In genomic region chr7:3943779-3944520, GRCh38 we compare ENCODE assay signal across 25 cellular contexts.
DNase-seq lines count a peak whose midpoint lies in the region; ATAC-seq, FAIRE-seq and TF ChIP-seq lines count a peak whose summit lies in the region.
"Had no signal": no experiment of that assay in that cellular context is flagged by ENCODE, and none has a peak within 500 bp of the region (broad histone marks: within the 10 kb centered on the region; RNA-seq: fewer than 3 reads in every experiment).

No MANE protein-coding gene starts in this region.

- no peak for TF ChIP-seq CTCF in HepG2 (CRISPR knock-in tag; IDR thresholded peaks at IDR 0.05)
- TF ChIP-seq CTCF in right lobe of liver (IDR thresholded peaks at IDR 0.05), result no peak
- no peak for TF ChIP-seq CTCF in Panc1 (IDR thresholded peaks at IDR 0.05)
- no peak for TF ChIP-seq CTCF in kidney (IDR thresholded peaks at IDR 0.05; ENCODE audit: borderline replicate concordance, extremely low read depth, insufficient read depth)

- H3K4me1 ChIP-seq in HepG2 (ENCODE audit: insufficient read depth, low read length), result peaks cover 44% of the 10 kb centered on the region
- H3K4me1 ChIP-seq in right lobe of liver, result no peaks in the 10 kb centered on the region
- H3K4me1 ChIP-seq in Panc1 (ENCODE audit: control insufficient read depth, insufficient read depth, low read length), result no peaks in the 10 kb centered on the region
- peaks cover 5 to 14% of the 10 kb centered on the region in 2 donors for H3K4me1 ChIP-seq in kidney (ENCODE audit: control insufficient read depth in 1 of 2, insufficient read depth in 1 of 2, low read depth in 1 of 2, low read length in 2 of 2)
- H3K4me1 ChIP-seq in HAP-1, result no peaks in the 10 kb centered on the region
- H3K4me1 ChIP-seq: body of pancreas had no signal

- H3K27me3 Mint-ChIP-seq in activated CD4-positive, alpha-beta memory T cell treated with anti-CD3 and anti-CD28 coated beads, Interleukin-2, amount 10 ng/mL, durations not matched to agents 7 days and 5 days, result no peaks in the 10 kb centered on the region

- CTCF ChIA-PET in HepG2 (lab: Yijun Ruan, JAX; ENCODE audit: low intra/inter-chr PET ratio, low total read pairs) (no interaction called here), Panc1 (lab: Charles Lee) (no interaction called here)
- CTCF ChIA-PET in activated CD4-positive, alpha-beta memory T cell treated with anti-CD3 and anti-CD28 coated beads, Interleukin-2, amount 10 ng/mL, durations not matched to agents 7 days and 5 days (lab: Charles Lee), result no interaction called here

- H3K36me3 ChIP-seq in HepG2 (replicated peaks in 1 of 2; ENCODE audit: control insufficient read depth in 1 of 2, insufficient read depth in 2 of 2, low read length in 2 of 2), result no peaks in the 10 kb centered on the region
- no peaks in the 10 kb centered on the region for H3K36me3 ChIP-seq in right lobe of liver
- H3K36me3 ChIP-seq in Panc1 (ENCODE audit: control insufficient read depth, insufficient read depth, low read length), result no peaks in the 10 kb centered on the region
- no peaks in the 10 kb centered on the region for H3K36me3 ChIP-seq in kidney (ENCODE audit: control insufficient read depth in 1 of 2, insufficient read depth in 2 of 2, low read length in 2 of 2)
- H3K36me3 ChIP-seq in HAP-1 (replicated peaks), result no peaks in the 10 kb centered on the region

- no peak for TF ChIP-seq RAD21 in HepG2 (CRISPR knock-in tag; IDR thresholded peaks at IDR 0.05)

- FAIRE-seq in HepG2 (lab: Jason Lieb, UNC) (no peak), kidney (lab: Jason Lieb, UNC) (peak; percentile 57)
- FAIRE-seq: A549, H54 had no signal

- DNase-seq in HepG2 (ENCODE audit: low spot score) (no peak), right lobe of liver (no peak), Panc1 (ENCODE audit: low read depth, low spot score) (no peak), kidney (no peak), HAP-1 (ENCODE audit: low spot score in 2 of 2) (no peak)
- no peak for DNase-seq in activated CD4-positive, alpha-beta memory T cell treated with anti-CD3 and anti-CD28 coated beads, Interleukin-2, amount 10 ng/mL, durations not matched to agents 7 days and 5 days
- DNase-seq: activated CD4-positive, alpha-beta T cell treated with anti-CD3 and anti-CD28 coated beads, Interleukin-2, amount 50 U/mL, for 1 hour; activated T-cell treated with anti-CD3 and anti-CD28 coated beads, Interleukin-2, amount 50 U/mL, for 4 hours; body of pancreas; C1 segment of cervical spinal cord; cortex of kidney; glutamatergic neuron; Karpas-422; mesenchymal stem cell; naive thymus-derived CD8-positive, alpha-beta T cell; NCI-H1105 treated with DMSO at 0.1 percent for 48 hours; NCI-H524 treated with DMSO at 0.1 percent for 48 hours; stimulated activated CD4-positive, alpha-beta T cell treated with anti-CD3 and anti-CD28 coated beads, Interleukin-15, amount 100 ng/mL, for 24 hours; stimulated activated naive CD8-positive, alpha-beta T cell treated with anti-CD3 and anti-CD28 coated beads, Interleukin-15, amount 100 ng/mL, for 72 hours had no signal

- H3K9me3 Mint-ChIP-seq in activated CD4-positive, alpha-beta memory T cell treated with anti-CD3 and anti-CD28 coated beads, Interleukin-2, amount 10 ng/mL, durations not matched to agents 7 days and 5 days, result no peaks in the 10 kb centered on the region

- H3K27ac ChIP-seq in HepG2 (ENCODE audit: extremely low read length, insufficient read depth, low read length), result no peak overlapping the region
- no peak overlapping the region for H3K27ac ChIP-seq in right lobe of liver
- peak overlapping the region; percentile 19; the same call in 1 of the 2 replicates for H3K27ac ChIP-seq in Panc1 (ENCODE audit: low read length)
- peak overlapping the region; percentile 79 to 88 for H3K27ac ChIP-seq in kidney (ENCODE audit: low read depth in 2 of 2, low read length in 2 of 2)
- H3K27ac ChIP-seq: A549, body of pancreas, epithelial cell of prostate had no signal

- H3K9ac ChIP-seq in HepG2 (ENCODE audit: insufficient read depth, low read depth, low read length) (no peak overlapping the region), kidney (ENCODE audit: low read length in 2 of 2) (peak overlapping the region in 1 of 2 donors; percentile 51)

- H3K79me2 ChIP-seq in HepG2 (ENCODE audit: insufficient read depth, low read length), result no peaks in the 10 kb centered on the region

- no peaks in the 10 kb centered on the region for H3K9me3 ChIP-seq in HepG2 (ENCODE audit: low read length)
- no peaks in the 10 kb centered on the region for H3K9me3 ChIP-seq in right lobe of liver
- peaks cover 10% of the 10 kb centered on the region; the same call in 1 of the 2 replicates for H3K9me3 ChIP-seq in Panc1 (ENCODE audit: control insufficient read depth, insufficient read depth, low read depth, low read length)
- H3K9me3 ChIP-seq in kidney (ENCODE audit: control insufficient read depth in 1 of 2, low read length in 2 of 2), result no peaks in the 10 kb centered on the region
- no peaks in the 10 kb centered on the region for H3K9me3 ChIP-seq in HAP-1
- H3K9me3 ChIP-seq: A549 had no signal

- ATAC-seq in HepG2 (no peak), right lobe of liver (no peak), Panc1 (no peak), GM18520 (IDR thresholded peaks at IDR 0.05; ENCODE audit: unreplicated experiment) (no peak), HG02973 (IDR thresholded peaks at IDR 0.05; ENCODE audit: unreplicated experiment) (no peak)
- ATAC-seq: A549; activated naive CD4-positive, alpha-beta T cell treated with anti-CD3 and anti-CD28 coated beads, Interleukin-2, amount 50 U/mL, for 72 hours; activated T-cell treated with anti-CD3 and anti-CD28 coated beads, Interleukin-2, amount 50 U/mL, for 4 hours; body of pancreas; naive thymus-derived CD8-positive, alpha-beta T cell; stimulated activated naive CD8-positive, alpha-beta T cell treated with anti-CD3 and anti-CD28 coated beads, Interleukin-15, amount 100 ng/mL, for 72 hours had no signal

- no peak overlapping the region for H3K4me2 ChIP-seq in HepG2 (ENCODE audit: low read depth, low read length)
- H3K4me2 ChIP-seq: A549 had no signal

- H3K27me3 ChIP-seq in HepG2 (ENCODE audit: control insufficient read depth in 1 of 2, insufficient read depth in 2 of 2, low read length in 2 of 2) (no peaks in the 10 kb centered on the region), right lobe of liver (no peaks in the 10 kb centered on the region), Panc1 (ENCODE audit: control insufficient read depth, insufficient read depth, low read length) (no peaks in the 10 kb centered on the region), HAP-1 (ENCODE audit: low read depth) (no peaks in the 10 kb centered on the region)
- H3K27me3 ChIP-seq: body of pancreas had no signal

- H3K4me3 ChIP-seq in HepG2 (replicated peaks in 1 of 3; ENCODE audit: insufficient read depth in 1 of 3, low read depth in 2 of 3, low read length in 3 of 3) (no peak overlapping the region), right lobe of liver (no peak overlapping the region), Panc1 (ENCODE audit: low read depth in 2 of 2, low read length in 2 of 2) (no peak overlapping the region), kidney (ENCODE audit: low read length in 2 of 2) (peak overlapping the region; percentile 41 to 49), HAP-1 (no peak overlapping the region)
- H3K4me3 ChIP-seq: A549, body of pancreas had no signal

- no peaks in the 10 kb centered on the region for H4K20me1 ChIP-seq in HepG2 (ENCODE audit: insufficient read depth, low read length)

- WGBS in HepG2 (ENCODE audit: low lambda C conversion rate), result 81% methylated on average over 10 of the region's 10 CpGs
- 50% methylated on average over 10 of the region's 10 CpGs for WGBS in right lobe of liver (ENCODE audit: insufficient coverage, low coverage, low lambda C conversion rate, missing lambda C conversion rate)

- TF ChIP-seq POLR2A in HepG2 (IDR thresholded peaks at IDR 0.05; ENCODE audit: insufficient read depth in 1 of 2, low read depth in 2 of 2, low read length in 2 of 2) (no peak), right lobe of liver (IDR thresholded peaks at IDR 0.05) (no peak)

- no peak overlapping the region for H3K4me3 Mint-ChIP-seq in activated CD4-positive, alpha-beta memory T cell treated with anti-CD3 and anti-CD28 coated beads, Interleukin-2, amount 10 ng/mL, durations not matched to agents 7 days and 5 days
- H3K4me3 Mint-ChIP-seq: activated T-cell treated with anti-CD3 and anti-CD28 coated beads, Interleukin-2, amount 50 U/mL, for 4 hours; naive thymus-derived CD8-positive, alpha-beta T cell; stimulated activated naive CD8-positive, alpha-beta T cell treated with anti-CD3 and anti-CD28 coated beads, Interleukin-15, amount 100 ng/mL, for 72 hours had no signal

- H3K36me3 Mint-ChIP-seq in activated CD4-positive, alpha-beta memory T cell treated with anti-CD3 and anti-CD28 coated beads, Interleukin-2, amount 10 ng/mL, durations not matched to agents 7 days and 5 days (ENCODE audit: low read depth), result no peaks in the 10 kb centered on the region

- no peak overlapping the region for H3K27ac Mint-ChIP-seq in activated CD4-positive, alpha-beta memory T cell treated with anti-CD3 and anti-CD28 coated beads, Interleukin-2, amount 10 ng/mL, durations not matched to agents 7 days and 5 days
- H3K27ac Mint-ChIP-seq: naive thymus-derived CD8-positive, alpha-beta T cell; stimulated activated naive CD8-positive, alpha-beta T cell treated with anti-CD3 and anti-CD28 coated beads, Interleukin-15, amount 100 ng/mL, for 72 hours had no signal

- no peak for TF ChIP-seq EP300 in HepG2 (IDR thresholded peaks at IDR 0.05; ENCODE audit: low read depth in 2 of 2, low read length in 2 of 2)
- no peak for TF ChIP-seq EP300 in HepG2 (CRISPR knock-in tag; IDR thresholded peaks at IDR 0.05; ENCODE audit: borderline replicate concordance)

- BruUV-seq in HepG2 (replicated peaks; lab: Mats Ljungman, UMichigan), result no TSS peak
- no TSS peak for BruUV-seq in Panc1 (replicated peaks; lab: Mats Ljungman, UMichigan)

- intact Hi-C loops in HepG2 (cut with micrococcal nuclease; ENCODE audit: unreplicated experiment), result no loop called here
- intact Hi-C loops in right lobe of liver (cut with DNase I), result no loop called here
- intact Hi-C loops in Panc1 (cut with micrococcal nuclease; ENCODE audit: unreplicated experiment), result no loop called here
- intact Hi-C loops in kidney (cut with DNase I), result no loop called here

- no peaks in the 10 kb centered on the region for H3K4me1 Mint-ChIP-seq in activated CD4-positive, alpha-beta memory T cell treated with anti-CD3 and anti-CD28 coated beads, Interleukin-2, amount 10 ng/mL, durations not matched to agents 7 days and 5 days
- H3K4me1 Mint-ChIP-seq: naive thymus-derived CD8-positive, alpha-beta T cell; stimulated activated naive CD8-positive, alpha-beta T cell treated with anti-CD3 and anti-CD28 coated beads, Interleukin-15, amount 100 ng/mL, for 72 hours had no signal

- POLR2A ChIA-PET in HepG2 (lab: Yijun Ruan, JAX) (no interaction called here), Panc1 (lab: Charles Lee) (no interaction called here)
- POLR2A ChIA-PET in activated CD4-positive, alpha-beta memory T cell treated with anti-CD3 and anti-CD28 coated beads, Interleukin-2, amount 10 ng/mL, durations not matched to agents 7 days and 5 days (lab: Charles Lee), result no interaction called here

- H2AFZ ChIP-seq in HepG2 (ENCODE audit: low read length), result no peak overlapping the region

- in situ Hi-C loops in HepG2 (cut with HindIII; ENCODE audit: extremely low pct_ligation_motif_present, low pct_unique_long_range_greater_than_20kb) (no loop called here), Panc1 (cut with HindIII; ENCODE audit: low pct_unique_long_range_greater_than_20kb, low sequenced_read_pairs) (no loop called here), HAP-1 (cut with MboI; ENCODE audit: low sequenced_read_pairs) (no loop called here)

Comparison
In these comparisons a context has a peak if more than half of its experiments do, and no peak if none do; other contexts are left out.
1. H3K27ac ChIP-seq: peak in Panc1 (single experiment) and kidney (2 of 2); none in HepG2 (single experiment) and right lobe of liver (0 of 3).
2. H3K4me3 ChIP-seq: peak in kidney (2 of 2); none in HepG2 (0 of 3), right lobe of liver (0 of 3), Panc1 (0 of 2) and HAP-1 (single experiment).